In genomic region chr1:7703321-7704213, GRCh38 we compare ENCODE assay signal across 8 cellular contexts.
A peak's percentile ranks its signal among the peaks of the same experiment; 100 is the strongest.
DNase-seq lines count a peak whose midpoint lies in the region; ATAC-seq and TF ChIP-seq lines count a peak whose summit lies in the region.

No MANE protein-coding gene starts in this region.

- ATAC-seq in stimulated activated naive CD8-positive, alpha-beta T cell treated with anti-CD3 and anti-CD28 coated beads, Interleukin-15, amount 100 ng/mL, for 72 hours = peak; percentile 31
- ATAC-seq in GM18909 (IDR thresholded peaks at IDR 0.05; ENCODE audit: poor library complexity, unreplicated experiment) (no peak), GM18502 (IDR thresholded peaks at IDR 0.05; ENCODE audit: poor library complexity, unreplicated experiment) (no peak)

- no peaks in the 10 kb centered on the region for H3K9me3 ChIP-seq in hepatocyte (ENCODE audit: low read depth)

- TF ChIP-seq CTCF in hepatocyte (IDR thresholded peaks at IDR 0.05; ENCODE audit: poor library complexity) = no peak

- H3K4me1 ChIP-seq in hepatocyte (ENCODE audit: insufficient read depth) = no peaks in the 10 kb centered on the region

- H4K20me1 ChIP-seq in hepatocyte (ENCODE audit: insufficient read depth, poor library complexity, severe bottlenecking) = no peaks in the 10 kb centered on the region

- POLR2A ChIA-PET in activated CD4-positive, alpha-beta memory T cell treated with anti-CD3 and anti-CD28 coated beads for 36 hours (lab: Charles Lee) = no interaction called here

- peaks cover 47% of the 10 kb centered on the region for H3K27me3 ChIP-seq in hepatocyte

- CTCF ChIA-PET in activated CD4-positive, alpha-beta memory T cell treated with anti-CD3 and anti-CD28 coated beads for 36 hours (lab: Charles Lee) = interaction anchor here (1.2 to 4.2 kb wide), 6 partner anchors 32 to 52 kb away, joined by 3 to 13 read pairs (median 6); no protein-coding TSS in a partner anchor

- intact Hi-C loops in activated CD4-positive, alpha-beta memory T cell treated with anti-CD3 and anti-CD28 coated beads for 36 hours (cut with micrococcal nuclease) = no loop called here

- H3K4me1 Mint-ChIP-seq in activated CD4-positive, alpha-beta memory T cell treated with anti-CD3 and anti-CD28 coated beads for 36 hours (ENCODE audit: low read depth) = peaks cover 13% of the 10 kb centered on the region
- H3K4me1 Mint-ChIP-seq in stimulated activated naive CD8-positive, alpha-beta T cell treated with anti-CD3 and anti-CD28 coated beads, Interleukin-15, amount 100 ng/mL, for 72 hours = peaks cover 29% of the 10 kb centered on the region

- H3K36me3 ChIP-seq in hepatocyte (replicated peaks; ENCODE audit: insufficient read depth, low read depth) = no peaks in the 10 kb centered on the region

- H3K36me3 Mint-ChIP-seq in activated CD4-positive, alpha-beta memory T cell treated with anti-CD3 and anti-CD28 coated beads for 36 hours = no peaks in the 10 kb centered on the region

- no peaks in the 10 kb centered on the region for H3K9me2 ChIP-seq in hepatocyte (replicated peaks; ENCODE audit: insufficient read depth)

- H3K27me3 Mint-ChIP-seq in activated CD4-positive, alpha-beta memory T cell treated with anti-CD3 and anti-CD28 coated beads for 36 hours = peaks cover 33% of the 10 kb centered on the region
- H3K27me3 Mint-ChIP-seq in stimulated activated naive CD8-positive, alpha-beta T cell treated with anti-CD3 and anti-CD28 coated beads, Interleukin-15, amount 100 ng/mL, for 72 hours = peaks cover 75% of the 10 kb centered on the region

- H3K4me2 ChIP-seq in hepatocyte = peak overlapping the region; percentile 76

- H3K9me3 Mint-ChIP-seq in activated CD4-positive, alpha-beta memory T cell treated with anti-CD3 and anti-CD28 coated beads for 36 hours = no peaks in the 10 kb centered on the region
- H3K9me3 Mint-ChIP-seq in stimulated activated naive CD8-positive, alpha-beta T cell treated with anti-CD3 and anti-CD28 coated beads, Interleukin-15, amount 100 ng/mL, for 72 hours = no peaks in the 10 kb centered on the region

- H3K27ac ChIP-seq in hepatocyte = no peak overlapping the region

- DNase-seq in activated gamma-delta T cell treated with Interleukin-2 at 50 U/mL for 16 hours = peak; percentile 14
- DNase-seq in activated gamma-delta T cell (lab: John Stamatoyannopoulos, UW) = no peak
- peak; percentile 18 for DNase-seq in activated CD4-positive, alpha-beta memory T cell treated with anti-CD3 and anti-CD28 coated beads for 36 hours
- DNase-seq in hepatocyte (ENCODE audit: low spot score) = peak; percentile 61
- DNase-seq in stimulated activated naive CD8-positive, alpha-beta T cell treated with anti-CD3 and anti-CD28 coated beads, Interleukin-15, amount 100 ng/mL, for 72 hours = peak in 1 of 2 donors; percentile 13
- DNase-seq in H4 (ENCODE audit: low spot score) = no peak

- H3K4me3 ChIP-seq in hepatocyte = no peak overlapping the region

- no peak overlapping the region for H2AFZ ChIP-seq in hepatocyte

- H3K4me3 Mint-ChIP-seq in activated CD4-positive, alpha-beta memory T cell treated with anti-CD3 and anti-CD28 coated beads for 36 hours = peak overlapping the region; percentile 53
- H3K4me3 Mint-ChIP-seq in stimulated activated naive CD8-positive, alpha-beta T cell treated with anti-CD3 and anti-CD28 coated beads, Interleukin-15, amount 100 ng/mL, for 72 hours = peak overlapping the region; percentile 63 to 74

- H3K27ac Mint-ChIP-seq in activated CD4-positive, alpha-beta memory T cell treated with anti-CD3 and anti-CD28 coated beads for 36 hours = no peak overlapping the region
- H3K27ac Mint-ChIP-seq in stimulated activated naive CD8-positive, alpha-beta T cell treated with anti-CD3 and anti-CD28 coated beads, Interleukin-15, amount 100 ng/mL, for 72 hours = no peak overlapping the region

- WGBS in hepatocyte (ENCODE audit: low lambda C conversion rate, missing lambda C conversion rate) = 12% methylated on average over 25 of the region's 60 CpGs

- no peaks in the 10 kb centered on the region for H3K79me2 ChIP-seq in hepatocyte

Comparison
In these comparisons a context has a peak if more than half of its experiments do, and no peak if none do; other contexts are left out.
1. DNase-seq: peak in activated gamma-delta T cell treated with Interleukin-2 at 50 U/mL for 16 hours (single experiment), activated CD4-positive, alpha-beta memory T cell treated with anti-CD3 and anti-CD28 coated beads for 36 hours (single experiment) and hepatocyte (single experiment); none in activated gamma-delta T cell (single experiment) and H4 (single experiment).